In genomic region chr9:137231313-137232039, GRCh38 we compare ENCODE assay signal across 27 cellular contexts. TPM values are rescaled to one million over a fixed set of nuclear protein-coding genes. Genes with fewer than 3 reads are reported as not detected.
"Had no signal": no experiment of that assay in that cellular context is flagged by ENCODE, and none has a peak within 500 bp of the region (broad histone marks: within the 10 kb centered on the region; RNA-seq: fewer than 3 reads in every experiment).

No MANE protein-coding gene starts in this region.

- H3K36me3 ChIP-seq: esophagus muscularis mucosa, gastroesophageal sphincter, heart left ventricle, left lung, neural progenitor cell, thoracic aorta, tibial nerve, upper lobe of left lung had no signal

- H3K27ac ChIP-seq: dorsolateral prefrontal cortex, epithelial cell of prostate, esophagus muscularis mucosa, foreskin keratinocyte, gastroesophageal sphincter, heart left ventricle, left lung, neural progenitor cell, parathyroid adenoma, thoracic aorta, tibial nerve, upper lobe of left lung had no signal

- H3K9ac ChIP-seq: neural progenitor cell, parathyroid adenoma had no signal

- DNase-seq: dorsolateral prefrontal cortex; effector CD4-positive, alpha-beta T cell; foreskin keratinocyte; heart left ventricle; hippocampal formation; left cardiac atrium; left lung; mesendoderm; midbrain; naive thymus-derived CD4-positive, alpha-beta T cell; stimulated activated CD4-positive, alpha-beta T cell treated with anti-CD3 and anti-CD28 coated beads, Interleukin-4, amount 100 ng/mL, for 4 hours had no signal

- H3K79me2 ChIP-seq: parathyroid adenoma had no signal

- H3K4me3 ChIP-seq: dorsolateral prefrontal cortex, esophagus muscularis mucosa, gastroesophageal sphincter, heart left ventricle, left lung, neural progenitor cell, thoracic aorta, tibial nerve, upper lobe of left lung had no signal

- H2AFZ ChIP-seq: neural progenitor cell, parathyroid adenoma had no signal

- H3K4me1 ChIP-seq: neural progenitor cell had no signal

- H3K27me3 ChIP-seq: neural progenitor cell had no signal

- H3K9me3 ChIP-seq: esophagus muscularis mucosa, gastroesophageal sphincter, heart left ventricle, left lung, thoracic aorta, tibial nerve, upper lobe of left lung had no signal

- H3K4me2 ChIP-seq: neural progenitor cell had no signal

- FAIRE-seq: islet of Langerhans, urothelium cell line had no signal

RNA-seq across cellular contexts. Expression of gene SLC34A3, which starts 0.8 kb away (rescaled TPM):
- total RNA-seq: esophagus muscularis mucosa, fibroblast of lung, foreskin keratinocyte, gastroesophageal sphincter, heart left ventricle, left cardiac atrium, lung microvascular endothelial cell, osteoblast, sciatic nerve, skeletal muscle tissue, tibial nerve had no signal
- polyA plus RNA-seq: fibroblast of lung; foreskin keratinocyte; heart left ventricle; naive thymus-derived CD4-positive, alpha-beta T cell had no signal

RNA-seq across cellular contexts. Expression of gene RNF224, which starts 4.2 kb away (rescaled TPM):
- total RNA-seq: esophagus muscularis mucosa, foreskin keratinocyte, heart left ventricle, kidney epithelial cell, left cardiac atrium, lung microvascular endothelial cell, sciatic nerve, skeletal muscle tissue, thoracic aorta, tibial nerve had no signal
- polyA plus RNA-seq: fibroblast of lung; foreskin keratinocyte; heart left ventricle; naive thymus-derived CD4-positive, alpha-beta T cell had no signal

RNA-seq across cellular contexts. Expression of gene CYSRT1, which starts 6.5 kb away (rescaled TPM):
- total RNA-seq: sciatic nerve, skeletal muscle tissue, thoracic aorta, tibial nerve had no signal

RNA-seq across cellular contexts. Expression of gene RNF208, which starts 9.4 kb away (rescaled TPM):
- total RNA-seq: lung microvascular endothelial cell, osteoblast, skeletal muscle tissue had no signal
- polyA plus RNA-seq: naive thymus-derived CD4-positive, alpha-beta T cell had no signal
